17 cellular contexts compared by ENCODE assay signal in the genomic region with DNA sequence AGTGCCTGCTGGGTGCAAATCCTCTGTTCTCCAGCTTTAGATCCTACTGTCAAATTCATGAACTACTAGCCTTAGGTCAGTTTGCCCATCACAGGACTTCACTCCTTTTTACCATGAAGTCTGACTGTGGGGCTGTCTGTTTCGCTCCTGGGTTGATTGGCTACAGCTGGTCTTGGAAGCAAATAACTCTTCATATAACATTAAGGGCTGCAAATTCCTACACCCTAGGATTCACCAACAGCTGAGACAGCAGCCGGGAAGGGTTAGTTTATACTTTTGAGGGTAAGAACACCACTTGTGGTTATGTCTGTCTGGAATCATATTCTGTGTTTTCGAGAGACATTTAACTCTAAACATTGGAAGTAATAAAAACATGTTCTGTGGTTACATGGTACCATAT. TPM values are rescaled to one million over a fixed set of nuclear protein-coding genes. Genes with fewer than 3 reads are reported as not detected.
A peak's percentile ranks its signal among the peaks of the same experiment; 100 is the strongest.
DNase-seq lines count a peak whose midpoint lies in the region; ATAC-seq and TF ChIP-seq lines count a peak whose summit lies in the region.
"Had no signal": no experiment of that assay in that cellular context is flagged by ENCODE, and none has a peak within 500 bp of the region (broad histone marks: within the 10 kb centered on the region; RNA-seq: fewer than 3 reads in every experiment).

No MANE protein-coding gene starts in this region.

- H3K27me3 Mint-ChIP-seq in nephron progenitor cell (ENCODE audit: low read depth, poor library complexity) (peaks cover 2% of the 10 kb centered on the region), neural progenitor cell (ENCODE audit: insufficient read depth, low read depth) (no peaks in the 10 kb centered on the region)
- H3K27me3 Mint-ChIP-seq in activated T-cell treated with anti-CD3 and anti-CD28 coated beads, Interleukin-2, amount 50 U/mL, for 4 hours (ENCODE audit: low read depth) = no peaks in the 10 kb centered on the region
- H3K27me3 Mint-ChIP-seq in activated CD4-positive, alpha-beta T cell treated with anti-CD3 and anti-CD28 coated beads, Interleukin-2, amount 10 ng/mL, durations not matched to agents 24 days and 14 days = no peaks in the 10 kb centered on the region

- no peaks in the 10 kb centered on the region for H3F3A ChIP-seq in neural progenitor cell (ENCODE audit: low read depth)

- peaks cover 42% of the 10 kb centered on the region for H3K4me1 Mint-ChIP-seq in nephron progenitor cell
- H3K4me1 Mint-ChIP-seq in activated T-cell treated with anti-CD3 and anti-CD28 coated beads, Interleukin-2, amount 50 U/mL, for 4 hours (ENCODE audit: low read depth) = no peaks in the 10 kb centered on the region
- no peaks in the 10 kb centered on the region for H3K4me1 Mint-ChIP-seq in neural progenitor cell
- no peaks in the 10 kb centered on the region for H3K4me1 Mint-ChIP-seq in activated CD4-positive, alpha-beta T cell treated with anti-CD3 and anti-CD28 coated beads, Interleukin-2, amount 10 ng/mL, durations not matched to agents 24 days and 14 days
- H3K4me1 Mint-ChIP-seq: CD8-positive, alpha-beta memory T cell had no signal

- H3K9me3 Mint-ChIP-seq in nephron progenitor cell = peaks cover 14% of the 10 kb centered on the region
- peaks cover 5% of the 10 kb centered on the region for H3K9me3 Mint-ChIP-seq in activated T-cell treated with anti-CD3 and anti-CD28 coated beads, Interleukin-2, amount 50 U/mL, for 4 hours
- peaks cover 10% of the 10 kb centered on the region for H3K9me3 Mint-ChIP-seq in neural progenitor cell
- peaks cover 9% of the 10 kb centered on the region for H3K9me3 Mint-ChIP-seq in activated CD4-positive, alpha-beta T cell treated with anti-CD3 and anti-CD28 coated beads, Interleukin-2, amount 10 ng/mL, durations not matched to agents 24 days and 14 days
- H3K9me3 Mint-ChIP-seq: GM23338 had no signal

- H2AFZ ChIP-seq in fibroblast of lung (ENCODE audit: low read length) (no peak overlapping the region), neural progenitor cell (replicated peaks) (no peak overlapping the region)

- no peak overlapping the region for H3K4me3 ChIP-seq in AG10803 (ENCODE audit: low read length)
- no peak overlapping the region for H3K4me3 ChIP-seq in fibroblast of lung (replicated peaks in 1 of 4; ENCODE audit: control extremely low read depth in 1 of 4, insufficient read depth in 1 of 4, low read depth in 3 of 4, low read length in 4 of 4)
- H3K4me3 ChIP-seq in heart right ventricle = no peak overlapping the region
- no peak overlapping the region for H3K4me3 ChIP-seq in neural progenitor cell
- H3K4me3 ChIP-seq: BLaER1 treated with 17β-estradiol and CSF1 and Interleukin-3, amounts not matched to agents 10 nM and 100 nM; GM23338 had no signal

- ATAC-seq in SK-N-SH treated with all-trans-retinoic acid at 6 μM for 48 hours (peak; percentile 78), heart right ventricle (no peak)
- no peak for ATAC-seq in activated T-cell treated with anti-CD3 and anti-CD28 coated beads, Interleukin-2, amount 50 U/mL, for 4 hours
- ATAC-seq: GM23338, Panc1 had no signal

- DNase-seq in AG10803 (ENCODE audit: low read depth) (peak; percentile 33), fibroblast of lung (ENCODE audit: low read depth in 2 of 2) (peak; percentile 2 to 53), nephron progenitor cell (no peak), heart right ventricle (no peak), neural progenitor cell (ENCODE audit: low spot score) (no peak)
- no peak for DNase-seq in activated T-cell treated with anti-CD3 and anti-CD28 coated beads, Interleukin-2, amount 50 U/mL, for 4 hours
- DNase-seq in activated CD4-positive, alpha-beta T cell treated with anti-CD3 and anti-CD28 coated beads, Interleukin-2, amount 10 ng/mL, durations not matched to agents 24 days and 14 days = no peak
- DNase-seq: CD8-positive, alpha-beta memory T cell; KBM-7; NCI-H1436 treated with DMSO at 0.1 percent for 48 hours; NCI-H2029 treated with DMSO at 0.1 percent for 48 hours; NCI-H510A; NCI-H82 had no signal

- H3K27ac Mint-ChIP-seq in nephron progenitor cell (peak overlapping the region; percentile 49), neural progenitor cell (no peak overlapping the region)
- H3K27ac Mint-ChIP-seq in activated CD4-positive, alpha-beta T cell treated with anti-CD3 and anti-CD28 coated beads, Interleukin-2, amount 10 ng/mL, durations not matched to agents 24 days and 14 days = no peak overlapping the region
- H3K27ac Mint-ChIP-seq: CD8-positive, alpha-beta memory T cell; GM23338 had no signal

- H3K27ac ChIP-seq in fibroblast of lung (ENCODE audit: insufficient read depth, low read length) (no peak overlapping the region), heart right ventricle (no peak overlapping the region), neural progenitor cell (no peak overlapping the region)
- H3K27ac ChIP-seq: BLaER1 treated with 17β-estradiol and CSF1 and Interleukin-3, amounts not matched to agents 10 nM and 100 nM had no signal

- H3K4me3 Mint-ChIP-seq in nephron progenitor cell = no peak overlapping the region
- no peak overlapping the region for H3K4me3 Mint-ChIP-seq in activated T-cell treated with anti-CD3 and anti-CD28 coated beads, Interleukin-2, amount 50 U/mL, for 4 hours
- H3K4me3 Mint-ChIP-seq in neural progenitor cell = no peak overlapping the region
- H3K4me3 Mint-ChIP-seq in activated CD4-positive, alpha-beta T cell treated with anti-CD3 and anti-CD28 coated beads, Interleukin-2, amount 10 ng/mL, durations not matched to agents 24 days and 14 days = no peak overlapping the region
- H3K4me3 Mint-ChIP-seq: CD8-positive, alpha-beta memory T cell; GM23338 had no signal

- H3K36me3 Mint-ChIP-seq in nephron progenitor cell (ENCODE audit: low read depth) (no peaks in the 10 kb centered on the region), neural progenitor cell (no peaks in the 10 kb centered on the region)
- no peaks in the 10 kb centered on the region for H3K36me3 Mint-ChIP-seq in activated T-cell treated with anti-CD3 and anti-CD28 coated beads, Interleukin-2, amount 50 U/mL, for 4 hours (ENCODE audit: insufficient read depth)
- H3K36me3 Mint-ChIP-seq in activated CD4-positive, alpha-beta T cell treated with anti-CD3 and anti-CD28 coated beads, Interleukin-2, amount 10 ng/mL, durations not matched to agents 24 days and 14 days (ENCODE audit: low read depth) = no peaks in the 10 kb centered on the region
- H3K36me3 Mint-ChIP-seq: CD8-positive, alpha-beta memory T cell had no signal

- WGBS in heart right ventricle, 2 donors = 87% methylated on average over 3 of the region's 3 CpGs

- H3K9ac ChIP-seq in fibroblast of lung (ENCODE audit: insufficient read depth, low read length) = no peak overlapping the region
- H3K9ac ChIP-seq in neural progenitor cell = no peak overlapping the region
- H3K9ac ChIP-seq: BLaER1 treated with 17β-estradiol and CSF1 and Interleukin-3, amounts not matched to agents 10 nM and 100 nM had no signal

- intact Hi-C loops in heart right ventricle (cut with DNase I) = no loop called here
- intact Hi-C loops in activated CD4-positive, alpha-beta T cell treated with anti-CD3 and anti-CD28 coated beads, Interleukin-2, amount 10 ng/mL, durations not matched to agents 24 days and 14 days (cut with micrococcal nuclease) = no loop called here

- H3K4me1 ChIP-seq in fibroblast of lung (ENCODE audit: control insufficient read depth, extremely low read depth, insufficient read depth, low read length) = no peaks in the 10 kb centered on the region
- peaks cover 0 to 14% (median 0%) of the 10 kb centered on the region in 9 donors for H3K4me1 ChIP-seq in heart right ventricle
- H3K4me1 ChIP-seq in neural progenitor cell = no peaks in the 10 kb centered on the region
- H3K4me1 ChIP-seq: BLaER1 treated with 17β-estradiol and CSF1 and Interleukin-3, amounts not matched to agents 10 nM and 100 nM had no signal

- no peak overlapping the region for H3K4me2 ChIP-seq in fibroblast of lung (ENCODE audit: extremely low read depth, insufficient read depth, low read length)
- H3K4me2 ChIP-seq in neural progenitor cell = no peak overlapping the region
- H3K4me2 ChIP-seq: BLaER1 treated with 17β-estradiol and CSF1 and Interleukin-3, amounts not matched to agents 10 nM and 100 nM; GM23338 had no signal

- H3K9me3 ChIP-seq in fibroblast of lung (ENCODE audit: control insufficient read depth, insufficient read depth, low read depth, low read length) (no peaks in the 10 kb centered on the region), heart right ventricle (peaks cover 0 to 14% (median 7%) of the 10 kb centered on the region in 11 donors), neural progenitor cell (ENCODE audit: low read depth) (no peaks in the 10 kb centered on the region)

- H3K27me3 ChIP-seq in fibroblast of lung (ENCODE audit: control insufficient read depth, insufficient read depth, low read length) (no peaks in the 10 kb centered on the region), heart right ventricle (no peaks in the 10 kb centered on the region), neural progenitor cell (no peaks in the 10 kb centered on the region)
- H3K27me3 ChIP-seq: BLaER1 treated with 17β-estradiol and CSF1 and Interleukin-3, amounts not matched to agents 10 nM and 100 nM had no signal

- no peaks in the 10 kb centered on the region for H3K79me2 ChIP-seq in fibroblast of lung (ENCODE audit: control insufficient read depth, insufficient read depth, low read length)
- no peaks in the 10 kb centered on the region for H3K79me2 ChIP-seq in neural progenitor cell (ENCODE audit: low read depth)

- H4K20me1 ChIP-seq in fibroblast of lung (ENCODE audit: control insufficient read depth, extremely low read depth, insufficient read depth, low read length) = no peaks in the 10 kb centered on the region
- no peaks in the 10 kb centered on the region for H4K20me1 ChIP-seq in neural progenitor cell (ENCODE audit: low read depth)
- H4K20me1 ChIP-seq: BLaER1 treated with 17β-estradiol and CSF1 and Interleukin-3, amounts not matched to agents 10 nM and 100 nM had no signal

- H3K36me3 ChIP-seq in fibroblast of lung (ENCODE audit: control insufficient read depth, insufficient read depth, low read length) = no peaks in the 10 kb centered on the region
- no peaks in the 10 kb centered on the region for H3K36me3 ChIP-seq in heart right ventricle
- H3K36me3 ChIP-seq in neural progenitor cell = no peaks in the 10 kb centered on the region
- H3K36me3 ChIP-seq: BLaER1 treated with 17β-estradiol and CSF1 and Interleukin-3, amounts not matched to agents 10 nM and 100 nM had no signal

- TF ChIP-seq CTCF in AG10803 (conservative IDR thresholded peaks at IDR 0.05; ENCODE audit: low read length) = no peak
- no peak for TF ChIP-seq CTCF in fibroblast of lung (conservative IDR thresholded peaks at IDR 0.05 in 1 of 2, IDR thresholded peaks at IDR 0.05 in 1 of 2; ENCODE audit: low read depth in 1 of 2, low read length in 2 of 2)
- no peak for TF ChIP-seq CTCF in nephron progenitor cell (IDR thresholded peaks at IDR 0.05)
- no peak for TF ChIP-seq CTCF in heart right ventricle (IDR thresholded peaks at IDR 0.05)
- TF ChIP-seq CTCF in neural progenitor cell (IDR thresholded peaks at IDR 0.05) = no peak

RNA-seq across cellular contexts. Expression of gene KIAA1217, which starts 55.9 kb away (rescaled TPM):
- total RNA-seq in fibroblast of lung = 0.26 and 1.5 TPM in 2 replicates
- 0.92 and 2.5 TPM in 2 replicates for polyA plus RNA-seq in fibroblast of lung
- polyA plus RNA-seq in fibroblast of lung (2012) = 1.7 and 3.4 TPM in 2 replicates
- polyA minus RNA-seq in fibroblast of lung (ENCODE audit: low replicate concordance) = 2.5 and 3.5 TPM in 2 replicates
- total RNA-seq in activated T-cell treated with anti-CD3 and anti-CD28 coated beads, Interleukin-2, amount 50 U/mL, for 4 hours = under 1 TPM; 0.20 to 0.87 (median 0.50) TPM
- total RNA-seq in heart right ventricle = 10 to 100 TPM; 27.9 to 49.5 (median 38.8) TPM
- 10 to 100 TPM in 1 of 2 donors, 1 to 10 TPM in 1; 6.9 to 31.7 TPM for polyA plus RNA-seq in heart right ventricle
- 13.1 and 14.6 TPM in 2 replicates for total RNA-seq in neural progenitor cell (ENCODE audit: low replicate concordance)
- total RNA-seq in activated CD4-positive, alpha-beta T cell treated with anti-CD3 and anti-CD28 coated beads, Interleukin-2, amount 10 ng/mL, durations not matched to agents 24 days and 14 days = 1.7 and 2.0 TPM in 2 replicates
- polyA plus RNA-seq: CD8-positive, alpha-beta memory T cell had no signal

Comparison
In these comparisons a context has a peak if more than half of its experiments do, and no peak if none do; other contexts are left out.
1. DNase-seq: peak in AG10803 (single experiment) and fibroblast of lung (2 of 2); none in nephron progenitor cell (single experiment), activated T-cell treated with anti-CD3 and anti-CD28 coated beads, Interleukin-2, amount 50 U/mL, for 4 hours (single experiment), heart right ventricle (0 of 2), neural progenitor cell (single experiment) and activated CD4-positive, alpha-beta T cell treated with anti-CD3 and anti-CD28 coated beads, Interleukin-2, amount 10 ng/mL, durations not matched to agents 24 days and 14 days (single experiment).